ENCODE assay signal across 11 cellular contexts in the genomic region with DNA sequence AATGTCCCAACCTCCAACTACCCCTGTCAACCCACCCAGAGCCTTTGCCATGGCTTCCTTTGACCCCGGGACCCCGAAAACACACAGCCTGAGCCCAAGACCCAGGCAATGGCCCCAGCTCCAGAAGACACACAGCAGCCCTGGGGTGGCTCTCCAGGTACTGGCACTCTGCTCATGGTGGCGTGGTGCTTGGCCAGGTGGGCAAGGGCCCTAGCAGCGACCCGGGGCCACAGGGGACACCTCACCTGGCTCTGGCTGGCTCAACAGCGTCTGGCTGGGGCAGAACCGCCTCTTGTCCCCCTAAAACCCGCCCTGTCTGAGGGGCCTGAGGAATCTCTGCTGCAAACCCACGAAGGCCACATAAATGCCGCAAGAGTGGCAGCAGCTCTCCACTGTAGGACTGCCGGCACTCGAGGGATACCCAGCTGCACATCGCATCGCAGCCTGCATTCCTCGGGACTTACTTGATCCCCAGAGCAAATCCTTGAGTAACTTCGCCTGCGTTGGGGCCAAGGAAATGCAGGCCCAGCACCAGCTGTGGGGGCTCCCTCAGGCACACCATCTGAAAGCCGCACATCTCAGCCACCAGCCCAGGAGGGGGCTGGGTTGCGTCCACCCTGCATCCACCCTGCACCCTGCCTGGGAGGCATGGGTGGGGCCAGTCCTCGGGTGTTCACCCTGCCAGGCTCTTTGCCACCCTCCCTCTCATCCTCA. TPM values are rescaled to one million over a fixed set of nuclear protein-coding genes. Genes with fewer than 3 reads are reported as not detected.
DNase-seq lines count a peak whose midpoint lies in the region; ATAC-seq and TF ChIP-seq lines count a peak whose summit lies in the region.
"Had no signal": no experiment of that assay in that cellular context is flagged by ENCODE, and none has a peak within 500 bp of the region (broad histone marks: within the 10 kb centered on the region; RNA-seq: fewer than 3 reads in every experiment).

No MANE protein-coding gene starts in this region.

- peaks cover 17% of the 10 kb centered on the region for H3F3A ChIP-seq in neural progenitor cell (ENCODE audit: low read depth)

- H3K36me3 Mint-ChIP-seq in neural progenitor cell: no peaks in the 10 kb centered on the region

- H3K27ac Mint-ChIP-seq in neural progenitor cell: no peak overlapping the region

- H3K9me3 ChIP-seq in DND-41 (ENCODE audit: insufficient read depth, low read length, severe bottlenecking): no peaks in the 10 kb centered on the region
- no peaks in the 10 kb centered on the region for H3K9me3 ChIP-seq in HUES6 (ENCODE audit: control insufficient read depth, insufficient read depth, low read depth, low read length)
- H3K9me3 ChIP-seq in neural progenitor cell (ENCODE audit: low read depth): no peaks in the 10 kb centered on the region

- H3K4me1 Mint-ChIP-seq in neural progenitor cell: peaks cover 49% of the 10 kb centered on the region

- H3K36me3 ChIP-seq in DND-41 (ENCODE audit: insufficient read depth, low read length) (no peaks in the 10 kb centered on the region), HUES6 (ENCODE audit: control insufficient read depth, insufficient read depth, low read length) (peaks cover 3% of the 10 kb centered on the region; the same call in 1 of the 2 replicates), neural progenitor cell (no peaks in the 10 kb centered on the region)

- H3K27ac ChIP-seq in DND-41 (ENCODE audit: low read length) (0 out of 2 replicates have a peak overlapping the region, but pooled peaks have one; percentile 18), HUES6 (ENCODE audit: low read depth, low read length) (no peak overlapping the region), neural progenitor cell (no peak overlapping the region)

- H3K27me3 ChIP-seq in DND-41 (ENCODE audit: insufficient read depth, low read length, poor library complexity) (no peaks in the 10 kb centered on the region), HUES6 (ENCODE audit: control insufficient read depth, insufficient read depth, low read length) (no peaks in the 10 kb centered on the region), neural progenitor cell (peaks cover 10% of the 10 kb centered on the region)

- H3K4me1 ChIP-seq in DND-41 (ENCODE audit: insufficient read depth, low read length): no peaks in the 10 kb centered on the region
- peaks cover 39% of the 10 kb centered on the region for H3K4me1 ChIP-seq in HUES6 (ENCODE audit: control insufficient read depth, insufficient read depth, low read length)
- peaks cover 29% of the 10 kb centered on the region for H3K4me1 ChIP-seq in neural progenitor cell

- H3K4me3 ChIP-seq in DND-41 (ENCODE audit: low read depth in 1 of 2, low read length in 2 of 2): no peak overlapping the region
- no peak overlapping the region for H3K4me3 ChIP-seq in HUES6 (ENCODE audit: low read depth, low read length)
- no peak overlapping the region for H3K4me3 ChIP-seq in neural progenitor cell

- ATAC-seq in DND-41 (ENCODE audit: insufficient read depth, low read depth) (no peak), HG03520 (IDR thresholded peaks at IDR 0.05; ENCODE audit: unreplicated experiment) (no peak), GM21390 (IDR thresholded peaks at IDR 0.05; ENCODE audit: unreplicated experiment) (no peak)

- peaks cover 5% of the 10 kb centered on the region for H3K27me3 Mint-ChIP-seq in neural progenitor cell (ENCODE audit: insufficient read depth, low read depth)

- DNase-seq in DND-41 (no peak), dedifferentiated amniotic fluid mesenchymal stem cell (ENCODE audit: extremely low spot score) (peak; percentile 60), neural progenitor cell (ENCODE audit: low spot score) (peak; percentile 45), SKM-1 treated with dmso at 0.1 percent for 144 hours (lab: John Stamatoyannopoulos, UW; ENCODE audit: unreplicated experiment) (no peak), NCI-H345 (lab: John Stamatoyannopoulos, UW) (no peak)
- DNase-seq: DMS 273 treated with DMSO at 0.1 percent for 48 hours; NK-92 treated with Interleukin-12 subunit alpha and Interleukin-12 subunit beta, amount 100 ng/mL, for 24 hours; SW 1271 had no signal

- H3K4me3 Mint-ChIP-seq in neural progenitor cell: no peak overlapping the region

- H3K9me3 Mint-ChIP-seq in neural progenitor cell: no peaks in the 10 kb centered on the region

- H2AFZ ChIP-seq in DND-41 (ENCODE audit: low read depth, low read length) (no peak overlapping the region), neural progenitor cell (replicated peaks) (no peak overlapping the region)

- TF ChIP-seq CTCF in DND-41 (IDR thresholded peaks at IDR 0.05; ENCODE audit: borderline replicate concordance, extremely low read depth, low read length, poor library complexity, severe bottlenecking) (no peak), neural progenitor cell (IDR thresholded peaks at IDR 0.05) (no peak)

- no peak overlapping the region for H3K4me2 ChIP-seq in DND-41 (ENCODE audit: insufficient read depth, low read length)
- H3K4me2 ChIP-seq in neural progenitor cell: no peak overlapping the region

- no peaks in the 10 kb centered on the region for H4K20me1 ChIP-seq in DND-41 (ENCODE audit: insufficient read depth, low read length)
- H4K20me1 ChIP-seq in neural progenitor cell (ENCODE audit: low read depth): peaks cover 13% of the 10 kb centered on the region

- H3K79me2 ChIP-seq in DND-41 (ENCODE audit: insufficient read depth, low read length) (no peaks in the 10 kb centered on the region), neural progenitor cell (ENCODE audit: low read depth) (no peaks in the 10 kb centered on the region)

- H3K9ac ChIP-seq in DND-41 (ENCODE audit: low read depth, low read length) (no peak overlapping the region), HUES6 (ENCODE audit: low read length) (peak overlapping the region; percentile 35), neural progenitor cell (no peak overlapping the region)

RNA-seq across cellular contexts. Expression of a gene that starts 23.1 kb away (rescaled TPM):
- total RNA-seq in neural progenitor cell (ENCODE audit: low replicate concordance): 3.0 and 11.6 TPM in 2 replicates

RNA-seq across cellular contexts. Expression of a gene that starts 23.1 kb away (rescaled TPM):
- total RNA-seq in neural progenitor cell (ENCODE audit: low replicate concordance): 7.3 and 16.3 TPM in 2 replicates

Comparison
In these comparisons a context has a peak if more than half of its experiments do, and no peak if none do; other contexts are left out.
1. DNase-seq: peak in dedifferentiated amniotic fluid mesenchymal stem cell (single experiment) and neural progenitor cell (single experiment); none in DND-41 (single experiment), SKM-1 treated with dmso at 0.1 percent for 144 hours (single experiment) and NCI-H345 (single experiment).